Comparison of ENCODE assay signal across 8 cellular contexts in the genomic region with DNA sequence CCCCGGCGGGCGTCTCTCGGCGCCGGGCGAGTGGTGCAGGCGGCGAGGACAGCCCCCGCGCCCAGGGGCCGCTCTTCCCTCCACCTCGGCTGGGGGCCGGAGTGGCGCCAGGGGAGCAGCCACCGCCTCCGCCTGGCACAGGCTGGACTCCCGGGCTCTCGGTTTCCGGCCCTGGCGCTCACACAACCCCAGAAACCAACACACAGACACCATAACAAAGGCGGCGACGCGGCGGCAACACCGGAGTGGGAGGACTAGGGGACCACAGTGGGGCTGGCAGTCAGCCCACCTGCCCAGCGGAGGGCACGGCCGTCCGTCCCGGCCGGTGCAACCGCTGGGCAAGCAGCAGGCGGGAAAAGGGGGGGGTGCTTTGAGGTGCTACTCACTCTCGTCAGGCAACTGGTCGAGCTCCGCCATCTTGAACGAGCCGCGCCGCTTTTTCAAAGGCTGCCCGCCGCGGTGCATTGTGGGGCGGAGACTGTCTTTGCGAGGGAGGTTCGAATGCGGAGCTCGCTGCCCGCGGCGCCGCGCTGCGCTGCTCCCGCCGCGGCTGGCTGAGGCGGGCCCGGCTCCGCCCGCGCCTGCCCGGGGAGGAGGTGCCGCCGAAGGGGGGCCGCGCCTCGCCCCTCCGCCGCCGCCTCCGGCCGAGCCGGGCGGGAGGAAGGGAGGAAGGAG. TPM values are rescaled to one million over a fixed set of nuclear protein-coding genes. Genes with fewer than 3 reads are reported as not detected.
DNase-seq lines count a peak whose midpoint lies in the region; ATAC-seq, FAIRE-seq and TF ChIP-seq lines count a peak whose summit lies in the region.

Gene LIN9 (minus strand): TSS at position 442 of the 675 bp plus-strand sequence. CDS start 25 bp downstream, at position 417.

- H2AFZ ChIP-seq in hepatocyte, result peak within 1 kb of the TSS; percentile 96

- peak; percentile 85 for FAIRE-seq in GM18507 (lab: Jason Lieb, UNC)

- H3K4me2 ChIP-seq in hepatocyte, result peak within 1 kb of the TSS; percentile 99

- H3K27me3 ChIP-seq in ascending aorta (no peaks in the 10 kb centered on the region), hepatocyte (no peaks in the 10 kb centered on the region), aorta (ENCODE audit: control insufficient read depth in 1 of 2, insufficient read depth in 2 of 2, low read length in 1 of 2) (no peaks in the 10 kb centered on the region)

- no peaks in the 10 kb centered on the region for H3K36me3 ChIP-seq in ascending aorta
- no peaks in the 10 kb centered on the region for H3K36me3 ChIP-seq in hepatocyte (replicated peaks; ENCODE audit: insufficient read depth, low read depth)
- H3K36me3 ChIP-seq in aorta (ENCODE audit: control insufficient read depth in 1 of 2, insufficient read depth in 2 of 2, low read length in 1 of 2), result no peaks in the 10 kb centered on the region

- under 1% methylated on average over 42 of the region's 77 CpGs for WGBS in hepatocyte (ENCODE audit: low lambda C conversion rate, missing lambda C conversion rate)
- 0% methylated on average over 59 to 77 of the region's 77 CpGs for WGBS in aorta, 2 donors

- peaks cover 43% of the 10 kb centered on the region for H3K79me2 ChIP-seq in hepatocyte

- DNase-seq in GM18507 (ENCODE audit: extremely low spot score, insufficient read length, low read depth), result peak; percentile 82
- peak; percentile 87 for DNase-seq in NCI-H1694 treated with DMSO at 0.1 percent for 48 hours (lab: John Stamatoyannopoulos, UW)
- DNase-seq in ascending aorta (ENCODE audit: low spot score in 2 of 2), result peak; percentile 67 to 93
- DNase-seq in hepatocyte (ENCODE audit: low spot score), result peak; percentile 96
- DNase-seq in renal cortical epithelial cell (ENCODE audit: low read depth), result peak; percentile 65
- peak; percentile 93 to 98 for DNase-seq in aorta

- H3K4me3 ChIP-seq in ascending aorta, result peak within 1 kb of the TSS; percentile 93 to 100
- H3K4me3 ChIP-seq in hepatocyte, result peak within 1 kb of the TSS; percentile 99
- H3K4me3 ChIP-seq in aorta (ENCODE audit: low read length in 2 of 2), result peak within 1 kb of the TSS; percentile 76 to 89

- peak within 1 kb of the TSS; percentile 63 to 74 for H3K27ac ChIP-seq in ascending aorta
- H3K27ac ChIP-seq in hepatocyte, result peak within 1 kb of the TSS; percentile 84
- peak within 1 kb of the TSS in 1 of 2 donors; percentile 16 for H3K27ac ChIP-seq in aorta (ENCODE audit: low read depth in 1 of 2, low read length in 2 of 2)

- TF ChIP-seq CTCF in ascending aorta (IDR thresholded peaks at IDR 0.05) (no peak), hepatocyte (IDR thresholded peaks at IDR 0.05; ENCODE audit: poor library complexity) (no peak)

- H3K4me1 ChIP-seq in ascending aorta (peaks cover 2 to 8% of the 10 kb centered on the region in 2 donors), hepatocyte (ENCODE audit: insufficient read depth) (peaks cover 10% of the 10 kb centered on the region), aorta (ENCODE audit: control insufficient read depth in 1 of 2, insufficient read depth in 2 of 2, low read length in 2 of 2) (no peaks in the 10 kb centered on the region)

- H3K9me3 ChIP-seq in ascending aorta (no peaks in the 10 kb centered on the region), hepatocyte (ENCODE audit: low read depth) (no peaks in the 10 kb centered on the region), aorta (ENCODE audit: control insufficient read depth, low read length) (no peaks in the 10 kb centered on the region)

- no peaks in the 10 kb centered on the region for H3K9me2 ChIP-seq in hepatocyte (replicated peaks; ENCODE audit: insufficient read depth)

- H4K20me1 ChIP-seq in hepatocyte (ENCODE audit: insufficient read depth, poor library complexity, severe bottlenecking), result no peaks in the 10 kb centered on the region

- intact Hi-C loops in T-helper 2 cell treated with Interferon-gamma antibody and Interleukin-4, amounts not matched to agents 100 ng/mL and 5 ng/mL, for 36 hours (cut with micrococcal nuclease), result loop anchor here (1.0 to 5.0 kb wide), 4 partner anchors 24 to 187 kb away; partner anchors contain the start of gene ACBD3
- intact Hi-C loops in ascending aorta (cut with DNase I) (loop anchor here (1.0 to 5.0 kb wide), 5 partner anchors 55 to 238 kb away; partner anchors contain the start of genes PARP1 and STUM), aorta (cut with DNase I) (no loop called here)

- peak; percentile 72 for ATAC-seq in HG02938 (IDR thresholded peaks at IDR 0.05; ENCODE audit: unreplicated experiment)
- peak; percentile 94 for ATAC-seq in aorta (ENCODE audit: low FRiP score)

RNA-seq across cellular contexts. Expression of gene LIN9, which starts in this region (rescaled TPM):
- total RNA-seq in T-helper 2 cell treated with Interferon-gamma antibody and Interleukin-4, amounts not matched to agents 100 ng/mL and 5 ng/mL, for 36 hours, result 11.1 and 12.2 TPM in 2 replicates
- total RNA-seq in ascending aorta (0.43 TPM), hepatocyte (5.7 and 6.2 TPM in 2 replicates), renal cortical epithelial cell (3.4 and 7.1 TPM in 2 replicates), aorta (1 to 10 TPM; 1.8 to 2.7 TPM)
- polyA plus RNA-seq in hepatocyte (2.9 TPM in 2 replicates), aorta (1 to 10 TPM; 1.7 to 4.1 TPM)

Comparison
In these comparisons a context has a peak if more than half of its experiments do, and no peak if none do; other contexts are left out.
1. Peak in DNase-seq, H3K4me3 ChIP-seq and H3K27ac ChIP-seq in ascending aorta; RNA of the gene not detected or under 1 TPM.
2. intact Hi-C loops: an anchor here in T-helper 2 cell treated with Interferon-gamma antibody and Interleukin-4, amounts not matched to agents 100 ng/mL and 5 ng/mL, for 36 hours (1.0 to 5.0 kb wide) and ascending aorta (1.0 to 5.0 kb wide); none called in aorta.